In the genomic region with DNA sequence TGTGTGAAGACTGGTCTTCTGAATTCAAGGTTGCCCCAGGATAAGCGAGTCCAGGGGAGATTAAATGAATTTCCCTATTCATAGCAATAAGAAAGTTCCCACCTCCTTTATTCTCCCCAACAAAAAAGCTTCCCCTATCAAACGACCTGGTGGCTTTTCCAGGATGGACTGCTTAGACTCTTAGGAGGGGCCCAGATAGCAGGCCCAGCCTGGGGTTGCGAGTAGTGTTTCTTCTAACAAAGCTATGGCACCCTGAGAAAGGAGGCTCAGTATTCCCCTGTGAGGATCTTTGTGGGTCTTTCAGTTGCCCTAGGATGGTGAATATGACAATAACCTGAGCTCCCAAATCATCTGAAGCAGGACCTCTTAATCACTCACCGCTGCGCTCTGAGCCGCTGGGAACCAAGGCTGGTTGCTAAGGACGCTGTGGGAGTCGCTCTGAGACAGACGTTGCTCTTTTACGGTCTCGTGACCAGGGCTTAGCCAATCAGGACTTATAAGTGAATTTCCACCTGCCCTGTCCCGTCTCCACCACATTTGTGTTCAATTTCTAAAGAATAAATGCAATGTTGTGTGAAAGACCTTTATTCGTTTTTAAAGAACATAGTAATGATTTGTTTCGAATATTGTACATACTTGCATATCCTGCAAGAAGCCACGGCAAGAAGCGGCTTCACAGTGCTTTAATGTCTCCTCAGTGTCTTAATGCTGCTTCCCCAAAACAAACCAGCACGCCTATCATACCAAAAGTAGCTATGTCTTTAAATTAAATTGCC, we compare ENCODE assay signal across 9 cellular contexts. TPM values are rescaled to one million over a fixed set of nuclear protein-coding genes. Genes with fewer than 3 reads are reported as not detected.
DNase-seq lines count a peak whose midpoint lies in the region; ATAC-seq and TF ChIP-seq lines count a peak whose summit lies in the region.
"Had no signal": no experiment of that assay in that cellular context is flagged by ENCODE, and none has a peak within 500 bp of the region (broad histone marks: within the 10 kb centered on the region; RNA-seq: fewer than 3 reads in every experiment).

A gene (minus strand): TSS at position 423 of the 776 bp plus-strand sequence. CDS start 59,319 bp downstream, outside the sequence.

- DNase-seq in DMS79 treated with DMSO at 0.1 percent for 48 hours (lab: John Stamatoyannopoulos, UW) (peak; percentile 41), HCEC 1CT (peak; percentile 59), NCI-H1417 treated with DMSO at 0.1 percent for 48 hours (lab: John Stamatoyannopoulos, UW) (peak; percentile 61), WERI-Rb-1 (peak; percentile 69), MCF 10A (ENCODE audit: unreplicated experiment) (no peak), gastrocnemius medialis (peak; percentile 17 to 63), NCI-H1092 (lab: John Stamatoyannopoulos, UW) (no peak)

- intact Hi-C loops in MCF 10A (cut with micrococcal nuclease) (no loop called here), gastrocnemius medialis (cut with DNase I; ENCODE audit: low total_unique reads) (no loop called here)

- H3K4me1 Mint-ChIP-seq in MCF 10A (ENCODE audit: insufficient read depth, unreplicated experiment): peaks cover 5% of the 10 kb centered on the region

- POLR2A ChIA-PET in MCF 10A (lab: Yijun Ruan, JAX): interaction anchor here (3.2 kb wide), 1 partner anchor 12 kb away, joined by 15 read pairs; a partner anchor contains a TSS

- H3K4me3 Mint-ChIP-seq in MCF 10A (ENCODE audit: unreplicated experiment): peak within 1 kb of the TSS; percentile 70

- H3K27me3 Mint-ChIP-seq in MCF 10A (ENCODE audit: insufficient read depth, unreplicated experiment): no peaks in the 10 kb centered on the region

- H3K9me3 ChIP-seq in WERI-Rb-1 (ENCODE audit: severe bottlenecking) (no peaks in the 10 kb centered on the region), gastrocnemius medialis (no peaks in the 10 kb centered on the region)
- H3K9me3 ChIP-seq: SJCRH30 had no signal

- H3K4me3 ChIP-seq in WERI-Rb-1 (ENCODE audit: low read depth, low read length): peak within 1 kb of the TSS; percentile 60
- H3K4me3 ChIP-seq in iPS-11a (ENCODE audit: low read depth, low read length): peak within 1 kb of the TSS; percentile 25
- peak within 1 kb of the TSS; percentile 35 to 52 (median 46) for H3K4me3 ChIP-seq in gastrocnemius medialis
- H3K4me3 ChIP-seq: SJCRH30 had no signal

- peak; percentile 93 to 100 for ATAC-seq in gastrocnemius medialis

- no peak for TF ChIP-seq CTCF in WERI-Rb-1 (IDR thresholded peaks at IDR 0.05; ENCODE audit: low read depth, low read length)
- no peak for TF ChIP-seq CTCF in MCF 10A (IDR thresholded peaks at IDR 0.05; ENCODE audit: unreplicated experiment)
- TF ChIP-seq CTCF in gastrocnemius medialis (IDR thresholded peaks at IDR 0.05 in 4 of 5, conservative IDR thresholded peaks at IDR 0.05 in 1 of 5): no peak

- CTCF ChIA-PET in MCF 10A (lab: Yijun Ruan, JAX): interaction anchor here (0.6 kb wide), 2 partner anchors 244 to 399 kb away, joined by 3 read pairs; no protein-coding TSS in a partner anchor

- no peaks in the 10 kb centered on the region for H3K4me1 ChIP-seq in gastrocnemius medialis
- H3K4me1 ChIP-seq: SJCRH30 had no signal

- no TSS peak for BruUV-seq in MCF 10A (replicated peaks; lab: Mats Ljungman, UMichigan)

- TF ChIP-seq POLR2A in gastrocnemius medialis (IDR thresholded peaks at IDR 0.05): no peak

- no peaks in the 10 kb centered on the region for H3K27me3 ChIP-seq in WERI-Rb-1 (ENCODE audit: insufficient read depth, low read depth, severe bottlenecking)
- H3K27me3 ChIP-seq in gastrocnemius medialis: no peaks in the 10 kb centered on the region
- H3K27me3 ChIP-seq: SJCRH30 had no signal

- no peak within 1 kb of the TSS for H3K27ac ChIP-seq in WERI-Rb-1
- peak within 1 kb of the TSS in 2 of 4 donors; percentile 9 to 27 for H3K27ac ChIP-seq in gastrocnemius medialis
- H3K27ac ChIP-seq: SJCRH30 had no signal

- H3K9me3 Mint-ChIP-seq in MCF 10A (ENCODE audit: unreplicated experiment): no peaks in the 10 kb centered on the region

- in situ Hi-C loops in gastrocnemius medialis (cut with MboI; ENCODE audit: low sequenced_read_pairs in 4 of 4): loop anchor here in 1 of 4 donors (25.0 kb wide), 2 partner anchors 361 to 1436 kb away; a partner anchor contains a TSS

- H3K36me3 ChIP-seq in WERI-Rb-1 (no peaks in the 10 kb centered on the region), gastrocnemius medialis (no peaks in the 10 kb centered on the region)
- H3K36me3 ChIP-seq: SJCRH30 had no signal

- H3K27ac Mint-ChIP-seq in MCF 10A (ENCODE audit: low read depth, unreplicated experiment): no peak within 1 kb of the TSS

- H3K36me3 Mint-ChIP-seq in MCF 10A (ENCODE audit: insufficient read depth, unreplicated experiment): no peaks in the 10 kb centered on the region

RNA-seq across cellular contexts. Expression of the gene that starts here (rescaled TPM):
- total RNA-seq in MCF 10A (2022): 2.8 and 3.1 TPM in 2 replicates
- total RNA-seq in gastrocnemius medialis: under 1 TPM in 1 of 4 donors, not detected in 3; 0.82 TPM

Comparison
In these comparisons a context has a peak if more than half of its experiments do, and no peak if none do; other contexts are left out.
1. Peak in DNase-seq, ATAC-seq and H3K4me3 ChIP-seq in gastrocnemius medialis; RNA of the gene not detected or under 1 TPM.
2. DNase-seq: peak in DMS79 treated with DMSO at 0.1 percent for 48 hours (single experiment), HCEC 1CT (single experiment), NCI-H1417 treated with DMSO at 0.1 percent for 48 hours (single experiment) and WERI-Rb-1 (single experiment); none in MCF 10A (single experiment) and NCI-H1092 (single experiment).
3. Peak in every context shown above with its lines, with median percentiles within 50 percentile points of each other: H3K4me3 ChIP-seq.